In genomic region chr19:35740423-35741215, GRCh38 we compare ENCODE assay signal across 8 cellular contexts. TPM values are rescaled to one million over a fixed set of nuclear protein-coding genes. Genes with fewer than 3 reads are reported as not detected.
DNase-seq lines count a peak whose midpoint lies in the region; ATAC-seq, FAIRE-seq and TF ChIP-seq lines count a peak whose summit lies in the region.

No MANE protein-coding gene starts in this region.

- DNase-seq in COR-L47 (lab: John Stamatoyannopoulos, UW) = peak; percentile 98
- DNase-seq in HTR-8/SVneo (ENCODE audit: insufficient read length, low spot score) = peak; percentile 99
- DNase-seq in NOMO-1 (lab: John Stamatoyannopoulos, UW; ENCODE audit: unreplicated experiment in 2 of 2) = peak; percentile 93 to 95
- DNase-seq in activated CD8-positive, alpha-beta memory T cell treated with anti-CD3 and anti-CD28 coated beads for 48 hours (ENCODE audit: low read depth in 2 of 3, low spot score in 2 of 3) = peak; percentile 82 to 90 (median 89)
- peak; percentile 93 to 96 for DNase-seq in H1 (ENCODE audit: low read depth in 1 of 2, low spot score in 2 of 2)
- DNase-seq in mesothelial cell of epicardium (ENCODE audit: low spot score in 2 of 2, unreplicated experiment in 2 of 2) = peak; percentile 98
- peak; percentile 86 to 93 for DNase-seq in stimulated activated CD8-positive, alpha-beta memory T cell treated with anti-CD3 and anti-CD28 coated beads, Interleukin-15, amount 100 ng/mL, for 4 hours (ENCODE audit: low read depth in 2 of 2)

- H3K4me2 ChIP-seq in H1 (ENCODE audit: insufficient read depth in 1 of 2, low read depth in 2 of 2, low read length in 2 of 2) = peak overlapping the region; percentile 70 to 78

- peak overlapping the region; percentile 69; the same call in 1 of the 2 replicates for H3K27ac ChIP-seq in H1 (ENCODE audit: low read depth, low read length)

- no peak overlapping the region for H3K23ac ChIP-seq in H1 (ENCODE audit: insufficient read length)

- 1% methylated on average over 57 of the region's 63 CpGs; no CpG with 5 or more reads in 1 of the 2 experiments for WGBS in H1 (ENCODE audit: extremely low coverage in 1 of 2, insufficient coverage in 1 of 2, insufficient read length in 1 of 2, insufficient replicate concordance in 2 of 2, low coverage in 1 of 2, low lambda C conversion rate in 2 of 2, missing lambda C conversion rate in 1 of 2), 2 experiments

- peaks cover 0 to 6% (median 3%) of the 10 kb centered on the region in 4 experiments; a peak in 3 of 7 replicates for H3K4me1 ChIP-seq in H1 (replicated peaks in 1 of 4; ENCODE audit: control insufficient read depth in 3 of 4, insufficient read depth in 4 of 4, low read length in 3 of 4)

- FAIRE-seq in HTR-8/SVneo (lab: Jason Lieb, UNC) = peak; percentile 46
- FAIRE-seq in H1 (lab: Jason Lieb, UNC) = no peak

- H3K79me1 ChIP-seq in H1 (ENCODE audit: low read depth, low read length) = no peaks in the 10 kb centered on the region; the same call in 1 of the 2 replicates

- no peak overlapping the region for H2AK5ac ChIP-seq in H1 (ENCODE audit: low read depth, low read length)

- TF ChIP-seq CTCF in H1 (IDR thresholded peaks at IDR 0.05; ENCODE audit: control extremely low read depth in 1 of 3, insufficient read depth in 1 of 3, low read depth in 1 of 3, low read length in 3 of 3) (peak; percentile 14 to 40 (median 31)), mesothelial cell of epicardium (IDR thresholded peaks at IDR 0.05; ENCODE audit: unreplicated experiment) (no peak)

- H3K79me2 ChIP-seq in H1 (ENCODE audit: control insufficient read depth in 1 of 2, insufficient read depth in 2 of 2, low read length in 2 of 2) = no peaks in the 10 kb centered on the region

- peak overlapping the region; percentile 81 for H4K5ac ChIP-seq in H1 (ENCODE audit: insufficient read length, low read depth, low read length)

- peak overlapping the region; percentile 69 for H3K4ac ChIP-seq in H1 (replicated peaks; ENCODE audit: insufficient read length, low read depth, low read length)

- peak overlapping the region in 3 of 4 experiments; percentile 51 to 64 (median 52); a peak in 6 of 7 replicates for H3K9ac ChIP-seq in H1 (replicated peaks in 1 of 4; ENCODE audit: extremely low read depth in 1 of 4, low read depth in 3 of 4, low read length in 3 of 4)

- POLR2A ChIA-PET in H1 (lab: Charles Lee; ENCODE audit: partially characterized antibody) = interaction anchor here (0.6 to 7.6 kb wide), 25 partner anchors 7 to 245 kb away, joined by 3 to 54 read pairs (median 4); partner anchors contain the start of genes APLP1, COX6B1, HSPB6 and LIN37

- H3K27ac Mint-ChIP-seq in mesothelial cell of epicardium = peak overlapping the region; percentile 97

- peak in 1 of 2 experiments; percentile 24; a peak in 2 of 4 replicates for TF ChIP-seq RAD21 in H1 (IDR thresholded peaks at IDR 0.05 in 1 of 2, conservative IDR thresholded peaks at IDR 0.05 in 1 of 2; ENCODE audit: low read depth in 2 of 2, low read length in 2 of 2)

- peaks cover 0 to 9% of the 10 kb centered on the region in 2 experiments for H4K20me1 ChIP-seq in H1 (replicated peaks in 1 of 2; ENCODE audit: control insufficient read depth in 1 of 2, insufficient read depth in 2 of 2, low read length in 2 of 2)

- H3K18ac ChIP-seq in H1 (ENCODE audit: extremely low read depth, low read length) = peak overlapping the region; percentile 90

- peaks cover 15% of the 10 kb centered on the region; the same call in 1 of the 2 replicates for H3K23me2 ChIP-seq in H1 (ENCODE audit: low read depth, low read length)

- H3K9me3 Mint-ChIP-seq in mesothelial cell of epicardium = no peaks in the 10 kb centered on the region

- H2BK15ac ChIP-seq in H1 (ENCODE audit: low read length) = no peak overlapping the region

- peaks cover 8 to 18% (median 14%) of the 10 kb centered on the region in 4 experiments; a peak in 5 of 8 replicates for H3K36me3 ChIP-seq in H1 (ENCODE audit: control insufficient read depth in 2 of 4, insufficient read depth in 4 of 4, low read length in 3 of 4)

- H3K14ac ChIP-seq in H1 (ENCODE audit: insufficient read length) = no peak overlapping the region

- H3K4me3 ChIP-seq in H1 (ENCODE audit: extremely low read depth in 1 of 4, insufficient read depth in 2 of 4, low read depth in 3 of 4, low read length in 4 of 4) = peak overlapping the region; percentile 72 to 86 (median 78)

- TF ChIP-seq POLR2A in H1 (IDR thresholded peaks at IDR 0.05; ENCODE audit: control extremely low read depth in 1 of 2, low read depth in 2 of 2, low read length in 2 of 2) = no peak; a peak in 2 of 3 replicates

- peak overlapping the region; percentile 85 for H3K4me3 Mint-ChIP-seq in mesothelial cell of epicardium

- H4K8ac ChIP-seq in H1 (ENCODE audit: extremely low read depth, insufficient read depth, low read length) = no peak overlapping the region

- peaks cover 17% of the 10 kb centered on the region for H3K36me3 Mint-ChIP-seq in mesothelial cell of epicardium

- H2BK20ac ChIP-seq in H1 (ENCODE audit: low read length) = no peak overlapping the region

- CTCF ChIA-PET in H1 (lab: Charles Lee; ENCODE audit: partially characterized antibody) = interaction anchor here (0.7 to 8.9 kb wide), 13 partner anchors 10 to 137 kb away, joined by 3 to 80 read pairs (median 4); no protein-coding TSS in a partner anchor

- peak overlapping the region; percentile 85; the same call in 1 of the 2 replicates for H2BK5ac ChIP-seq in H1 (ENCODE audit: low read depth, low read length)

- no peaks in the 10 kb centered on the region for H3K27me3 ChIP-seq in H1 (replicated peaks in 1 of 4; ENCODE audit: control insufficient read depth in 3 of 4, extremely low read depth in 1 of 4, insufficient read depth in 3 of 4, low read length in 3 of 4)

- TF ChIP-seq EP300 in H1 (IDR thresholded peaks at IDR 0.05; ENCODE audit: borderline replicate concordance in 1 of 2, low read depth in 2 of 2, low read length in 2 of 2) = peak in 1 of 2 experiments; percentile 43; a peak in 1 of 3 replicates

- peak overlapping the region; percentile 26; the same call in 1 of the 2 replicates for H2AFZ ChIP-seq in H1 (ENCODE audit: low read length)

- no peak overlapping the region; the same call in 1 of the 2 replicates for H2BK12ac ChIP-seq in H1 (ENCODE audit: low read depth, low read length)

- H3K56ac ChIP-seq in H1 (replicated peaks; ENCODE audit: insufficient read length, low read depth, low read length) = peak overlapping the region; percentile 44

- no peaks in the 10 kb centered on the region for H3K9me3 ChIP-seq in H1 (ENCODE audit: insufficient read depth in 2 of 2, low read depth in 1 of 2, low read length in 1 of 2)

- no peak overlapping the region for H4K91ac ChIP-seq in H1 (replicated peaks; ENCODE audit: insufficient read length, low read length)

- no peak overlapping the region for H2BK120ac ChIP-seq in H1 (replicated peaks; ENCODE audit: low read depth, low read length)

- no peaks in the 10 kb centered on the region for H3K27me3 Mint-ChIP-seq in mesothelial cell of epicardium (ENCODE audit: low read depth)

- peaks cover 16% of the 10 kb centered on the region for H3K4me1 Mint-ChIP-seq in mesothelial cell of epicardium

- peak; percentile 55 for ATAC-seq in GM21360 (IDR thresholded peaks at IDR 0.05; ENCODE audit: unreplicated experiment)

RNA-seq across cellular contexts. Expression of gene IGFLR1, which starts 1.6 kb away (rescaled TPM):
- 8.4 and 12.2 TPM in 2 replicates for total RNA-seq in H1 (2021; fragmentation: NEBNext Ultra II Directional; extraction: Animal tissue kit (Norgen Biotek cat#: 25700))
- 28.9 and 40.3 TPM in 2 replicates for polyA plus RNA-seq in H1 (2011; rRNA removed)
- 18.4 TPM for polyA plus RNA-seq in H1 (2011; cell fraction: cytosol; rRNA removed)
- 21.5 TPM for polyA plus RNA-seq in H1 (2011; cell fraction: nucleus; rRNA removed)
- 8.9 to 15.1 TPM (median 14.9 TPM) in 4 replicates for polyA plus RNA-seq in H1 (2012, experiment 1 of 2)
- 22.9 TPM for polyA plus RNA-seq in H1 (2012, experiment 2 of 2)
- 8.9 TPM for polyA plus RNA-seq in H1 (2013, experiment 1 of 2)
- 9.4 TPM for polyA plus RNA-seq in H1 (2013, experiment 2 of 2)
- polyA minus RNA-seq in H1 (2011; rRNA and poly(A)+ RNA removed) = 3.0 and 5.6 TPM in 2 replicates
- 9.5 TPM for polyA minus RNA-seq in H1 (2011; cell fraction: cytosol; rRNA and poly(A)+ RNA removed)
- polyA minus RNA-seq in H1 (2011; cell fraction: nucleus; rRNA and poly(A)+ RNA removed) = 8.9 TPM
- total RNA-seq in mesothelial cell of epicardium = 2.7 to 3.2 TPM (median 2.8 TPM) in 3 replicates

RNA-seq across cellular contexts. Expression of gene U2AF1L4, which starts 4.6 kb away (rescaled TPM):
- total RNA-seq in H1 (2021; fragmentation: NEBNext Ultra II Directional; extraction: Animal tissue kit (Norgen Biotek cat#: 25700)) = 15.1 and 18.5 TPM in 2 replicates
- 32.7 TPM in 2 replicates for polyA plus RNA-seq in H1 (2011; rRNA removed)
- polyA plus RNA-seq in H1 (2011; cell fraction: cytosol; rRNA removed) = 24.5 TPM
- 39.3 TPM for polyA plus RNA-seq in H1 (2011; cell fraction: nucleus; rRNA removed)
- 21.7 to 23.2 TPM (median 22.7 TPM) in 4 replicates for polyA plus RNA-seq in H1 (2012, experiment 1 of 2)
- 26.5 TPM for polyA plus RNA-seq in H1 (2012, experiment 2 of 2)
- polyA plus RNA-seq in H1 (2013, experiment 1 of 2) = 17.4 TPM
- polyA plus RNA-seq in H1 (2013, experiment 2 of 2) = 17.0 TPM
- polyA minus RNA-seq in H1 (2011; rRNA and poly(A)+ RNA removed) = 8.2 and 12.0 TPM in 2 replicates
- 7.4 TPM for polyA minus RNA-seq in H1 (2011; cell fraction: cytosol; rRNA and poly(A)+ RNA removed)
- polyA minus RNA-seq in H1 (2011; cell fraction: nucleus; rRNA and poly(A)+ RNA removed) = 11.6 TPM
- total RNA-seq in mesothelial cell of epicardium = 39.4 to 42.5 TPM (median 42.4 TPM) in 3 replicates

RNA-seq across cellular contexts. Expression of gene PSENEN, which starts 4.8 kb away (rescaled TPM):
- total RNA-seq in H1 (2021; fragmentation: NEBNext Ultra II Directional; extraction: Animal tissue kit (Norgen Biotek cat#: 25700)) = 75.3 and 80.2 TPM in 2 replicates
- polyA plus RNA-seq in H1 (2011; rRNA removed) = 66.7 and 73.9 TPM in 2 replicates
- 38.4 TPM for polyA plus RNA-seq in H1 (2011; cell fraction: cytosol; rRNA removed)
- polyA plus RNA-seq in H1 (2011; cell fraction: nucleus; rRNA removed) = 68.8 TPM
- 64.8 to 80.3 TPM (median 70.7 TPM) in 4 replicates for polyA plus RNA-seq in H1 (2012, experiment 1 of 2)
- polyA plus RNA-seq in H1 (2012, experiment 2 of 2) = 71.3 TPM
- 143 TPM for polyA plus RNA-seq in H1 (2013, experiment 1 of 2)
- polyA plus RNA-seq in H1 (2013, experiment 2 of 2) = 164 TPM
- 38.7 and 46.2 TPM in 2 replicates for polyA minus RNA-seq in H1 (2011; rRNA and poly(A)+ RNA removed)
- polyA minus RNA-seq in H1 (2011; cell fraction: cytosol; rRNA and poly(A)+ RNA removed) = 25.5 TPM
- polyA minus RNA-seq in H1 (2011; cell fraction: nucleus; rRNA and poly(A)+ RNA removed) = 17.1 TPM
- total RNA-seq in mesothelial cell of epicardium = 45.2 to 54.9 TPM (median 45.7 TPM) in 3 replicates

RNA-seq across cellular contexts. Expression of gene LIN37, which starts 7.8 kb away (rescaled TPM):
- total RNA-seq in H1 (2021; fragmentation: NEBNext Ultra II Directional; extraction: Animal tissue kit (Norgen Biotek cat#: 25700)) = 2.9 and 3.8 TPM in 2 replicates
- polyA plus RNA-seq in H1 (2011; rRNA removed) = 8.5 and 9.8 TPM in 2 replicates
- polyA plus RNA-seq in H1 (2011; cell fraction: cytosol; rRNA removed) = 3.8 TPM
- polyA plus RNA-seq in H1 (2011; cell fraction: nucleus; rRNA removed) = 9.2 TPM
- polyA plus RNA-seq in H1 (2012, experiment 1 of 2) = 5.4 to 8.1 TPM (median 6.1 TPM) in 4 replicates
- polyA plus RNA-seq in H1 (2012, experiment 2 of 2) = 11.4 TPM
- polyA plus RNA-seq in H1 (2013, experiment 1 of 2) = 3.7 TPM
- 3.0 TPM for polyA plus RNA-seq in H1 (2013, experiment 2 of 2)
- polyA minus RNA-seq in H1 (2011; rRNA and poly(A)+ RNA removed) = 3.7 and 4.2 TPM in 2 replicates
- polyA minus RNA-seq in H1 (2011; cell fraction: cytosol; rRNA and poly(A)+ RNA removed) = 8.3 TPM
- polyA minus RNA-seq in H1 (2011; cell fraction: nucleus; rRNA and poly(A)+ RNA removed) = 2.6 TPM
- total RNA-seq in mesothelial cell of epicardium = 11.8 to 12.9 TPM (median 12.0 TPM) in 3 replicates

RNA-seq across cellular contexts. Expression of gene HSPB6, which starts 16.2 kb away (rescaled TPM):
- 0.44 TPM in 1 of 2 replicates, not detected in the other for total RNA-seq in H1 (2021; fragmentation: NEBNext Ultra II Directional; extraction: Animal tissue kit (Norgen Biotek cat#: 25700))
- 0.91 and 1.6 TPM in 2 replicates for polyA plus RNA-seq in H1 (2011; rRNA removed)
- 0.69 TPM for polyA plus RNA-seq in H1 (2011; cell fraction: cytosol; rRNA removed)
- 1.1 TPM for polyA plus RNA-seq in H1 (2011; cell fraction: nucleus; rRNA removed)
- 2.2 to 2.9 TPM (median 2.2 TPM) in 4 replicates for polyA plus RNA-seq in H1 (2012, experiment 1 of 2)
- 2.1 TPM for polyA plus RNA-seq in H1 (2012, experiment 2 of 2)
- 1.6 TPM for polyA plus RNA-seq in H1 (2013, experiment 1 of 2)
- 1.3 TPM for polyA plus RNA-seq in H1 (2013, experiment 2 of 2)
- 0.27 and 0.50 TPM in 2 replicates for polyA minus RNA-seq in H1 (2011; rRNA and poly(A)+ RNA removed)
- 1.5 TPM for polyA minus RNA-seq in H1 (2011; cell fraction: cytosol; rRNA and poly(A)+ RNA removed)
- polyA minus RNA-seq in H1 (2011; cell fraction: nucleus; rRNA and poly(A)+ RNA removed) = 2.1 TPM
- 18.8 to 21.7 TPM (median 20.3 TPM) in 3 replicates for total RNA-seq in mesothelial cell of epicardium

Comparison
In these comparisons a context has a peak if more than half of its experiments do, and no peak if none do; other contexts are left out.
1. Peak in every context shown above with its lines: DNase-seq, ATAC-seq, H3K4me3 ChIP-seq and H3K27ac ChIP-seq.